ENCODE assay signal across 1 cellular context in the genomic region with DNA sequence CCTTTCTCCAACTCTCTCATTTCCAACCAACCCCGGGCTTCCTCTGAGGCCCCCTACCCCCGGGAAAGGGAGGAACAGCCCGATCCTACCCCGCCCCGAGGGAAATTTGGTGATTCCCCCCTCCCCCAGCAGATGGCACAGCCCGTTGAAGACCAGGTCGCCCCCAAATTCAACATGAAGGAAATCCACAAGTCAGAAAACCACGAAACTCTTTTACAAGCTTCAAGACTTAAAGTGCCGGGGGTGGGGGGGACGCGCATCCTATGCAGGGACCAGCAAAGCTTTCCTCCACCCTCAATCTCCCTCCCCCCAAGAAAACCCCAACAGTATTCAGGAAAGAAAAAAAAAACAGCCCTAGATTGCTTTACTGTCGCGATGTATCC.
TF ChIP-seq lines count a peak whose summit lies in the region.

No MANE protein-coding gene starts in this region.

TF ChIP-seq in K562, 482 proteins besides CTCF, POLR2A, EP300 and RAD21:
- TF ChIP-seq, protein P1, sequence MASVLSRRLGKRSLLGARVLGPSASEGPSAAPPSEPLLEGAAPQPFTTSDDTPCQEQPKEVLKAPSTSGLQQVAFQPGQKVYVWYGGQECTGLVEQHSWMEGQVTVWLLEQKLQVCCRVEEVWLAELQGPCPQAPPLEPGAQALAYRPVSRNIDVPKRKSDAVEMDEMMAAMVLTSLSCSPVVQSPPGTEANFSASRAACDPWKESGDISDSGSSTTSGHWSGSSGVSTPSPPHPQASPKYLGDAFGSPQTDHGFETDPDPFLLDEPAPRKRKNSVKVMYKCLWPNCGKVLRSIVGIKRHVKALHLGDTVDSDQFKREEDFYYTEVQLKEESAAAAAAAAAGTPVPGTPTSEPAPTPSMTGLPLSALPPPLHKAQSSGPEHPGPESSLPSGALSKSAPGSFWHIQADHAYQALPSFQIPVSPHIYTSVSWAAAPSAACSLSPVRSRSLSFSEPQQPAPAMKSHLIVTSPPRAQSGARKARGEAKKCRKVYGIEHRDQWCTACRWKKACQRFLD (CRISPR knock-in tag; IDR thresholded peaks at IDR 0.05), result 0 out of 2 replicates have a peak, but pooled peaks have one; percentile 8
- no peak for TF ChIP-seq LARP7 (IDR thresholded peaks at IDR 0.05)
- TF ChIP-seq ZBTB7A (IDR thresholded peaks at IDR 0.05; ENCODE audit: borderline replicate concordance, control insufficient read depth, low read depth, low read length), result 0 out of 2 replicates have a peak, but pooled peaks have one; percentile 11
- TF ChIP-seq, protein P2, sequence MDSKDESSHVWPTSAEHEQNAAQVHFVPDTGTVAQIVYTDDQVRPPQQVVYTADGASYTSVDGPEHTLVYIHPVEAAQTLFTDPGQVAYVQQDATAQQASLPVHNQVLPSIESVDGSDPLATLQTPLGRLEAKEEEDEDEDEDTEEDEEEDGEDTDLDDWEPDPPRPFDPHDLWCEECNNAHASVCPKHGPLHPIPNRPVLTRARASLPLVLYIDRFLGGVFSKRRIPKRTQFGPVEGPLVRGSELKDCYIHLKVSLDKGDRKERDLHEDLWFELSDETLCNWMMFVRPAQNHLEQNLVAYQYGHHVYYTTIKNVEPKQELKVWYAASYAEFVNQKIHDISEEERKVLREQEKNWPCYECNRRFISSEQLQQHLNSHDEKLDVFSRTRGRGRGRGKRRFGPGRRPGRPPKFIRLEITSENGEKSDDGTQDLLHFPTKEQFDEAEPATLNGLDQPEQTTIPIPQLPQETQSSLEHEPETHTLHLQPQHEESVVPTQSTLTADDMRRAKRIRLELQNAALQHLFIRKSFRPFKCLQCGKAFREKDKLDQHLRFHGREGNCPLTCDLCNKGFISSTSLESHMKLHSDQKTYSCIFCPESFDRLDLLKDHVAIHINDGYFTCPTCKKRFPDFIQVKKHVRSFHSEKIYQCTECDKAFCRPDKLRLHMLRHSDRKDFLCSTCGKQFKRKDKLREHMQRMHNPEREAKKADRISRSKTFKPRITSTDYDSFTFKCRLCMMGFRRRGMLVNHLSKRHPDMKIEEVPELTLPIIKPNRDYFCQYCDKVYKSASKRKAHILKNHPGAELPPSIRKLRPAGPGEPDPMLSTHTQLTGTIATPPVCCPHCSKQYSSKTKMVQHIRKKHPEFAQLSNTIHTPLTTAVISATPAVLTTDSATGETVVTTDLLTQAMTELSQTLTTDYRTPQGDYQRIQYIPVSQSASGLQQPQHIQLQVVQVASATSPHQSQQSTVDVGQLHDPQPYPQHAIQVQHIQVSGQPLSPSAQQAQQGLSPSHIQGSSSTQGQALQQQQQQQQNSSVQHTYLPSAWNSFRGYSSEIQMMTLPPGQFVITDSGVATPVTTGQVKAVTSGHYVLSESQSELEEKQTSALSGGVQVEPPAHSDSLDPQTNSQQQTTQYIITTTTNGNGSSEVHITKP (IDR thresholded peaks at IDR 0.05; ENCODE audit: partially characterized antibody), result peak; percentile 83
- TF ChIP-seq, protein P3, sequence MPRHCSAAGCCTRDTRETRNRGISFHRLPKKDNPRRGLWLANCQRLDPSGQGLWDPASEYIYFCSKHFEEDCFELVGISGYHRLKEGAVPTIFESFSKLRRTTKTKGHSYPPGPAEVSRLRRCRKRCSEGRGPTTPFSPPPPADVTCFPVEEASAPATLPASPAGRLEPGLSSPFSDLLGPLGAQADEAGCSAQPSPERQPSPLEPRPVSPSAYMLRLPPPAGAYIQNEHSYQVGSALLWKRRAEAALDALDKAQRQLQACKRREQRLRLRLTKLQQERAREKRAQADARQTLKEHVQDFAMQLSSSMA (CRISPR knock-in tag; IDR thresholded peaks at IDR 0.05), result no peak
- TF ChIP-seq NCOR1 (IDR thresholded peaks at IDR 0.05), result no peak
